10 cellular contexts compared by ENCODE assay signal in the genomic region with DNA sequence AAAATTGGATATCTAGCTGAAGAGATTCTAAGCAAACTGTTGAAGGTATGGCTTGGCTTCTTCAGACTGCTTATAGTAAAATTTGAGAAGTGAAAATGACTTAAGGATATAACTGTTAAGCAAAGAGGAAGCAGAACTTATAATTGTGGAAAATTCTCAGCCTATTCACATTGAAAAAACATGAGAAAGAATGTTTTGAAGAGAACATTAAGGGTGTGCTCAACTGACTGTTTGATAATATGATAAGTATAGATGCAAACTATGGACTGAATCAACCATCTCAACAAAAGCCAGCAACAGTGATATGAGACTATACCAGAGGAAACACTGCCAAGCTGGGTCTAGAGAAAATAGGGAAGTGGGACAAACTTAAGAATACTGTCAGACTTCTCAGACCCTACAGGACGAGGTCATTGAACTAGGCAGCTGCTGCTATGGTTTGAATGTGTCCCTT.
DNase-seq lines count a peak whose midpoint lies in the region; ATAC-seq and TF ChIP-seq lines count a peak whose summit lies in the region.
"Had no signal": no experiment of that assay in that cellular context is flagged by ENCODE, and none has a peak within 500 bp of the region (broad histone marks: within the 10 kb centered on the region; RNA-seq: fewer than 3 reads in every experiment).

No MANE protein-coding gene starts in this region.

- DNase-seq in NB4 (ENCODE audit: low read depth) (peak; percentile 72), HEK293T (ENCODE audit: extremely low spot score) (no peak), NCI-H82 (lab: John Stamatoyannopoulos, UW) (no peak), NCI-H510A treated with DMSO at 0.1 percent for 48 hours (lab: John Stamatoyannopoulos, UW) (no peak), NCI-H1092 treated with DMSO at 0.1 percent for 48 hours (lab: John Stamatoyannopoulos, UW) (no peak)
- DNase-seq: SHP77 had no signal

- peaks cover 13% of the 10 kb centered on the region for H3K27me3 Mint-ChIP-seq in stimulated activated memory B cell treated with anti-CD40 and anti-IgM and Interleukin-4, amounts not matched to agents 10 μg/mL and 1 μg/mL and 100 μg/mL, for 72 hours

- TF ChIP-seq POLR2A in NB4 (IDR thresholded peaks at IDR 0.05; ENCODE audit: extremely low read depth, insufficient read length): no peak

- peaks cover 4% of the 10 kb centered on the region for H3K9me3 Mint-ChIP-seq in stimulated activated memory B cell treated with anti-CD40 and anti-IgM and Interleukin-4, amounts not matched to agents 10 μg/mL and 1 μg/mL and 100 μg/mL, for 72 hours

- CTCF ChIA-PET in HEK293T (lab: Yijun Ruan, JAX): no interaction called here

- POLR2A ChIA-PET in HEK293T (lab: Yijun Ruan, JAX): no interaction called here

- no peak for TF ChIP-seq CTCF in NB4 (IDR thresholded peaks at IDR 0.05; ENCODE audit: low read depth, low read length)

- H3K4me3 Mint-ChIP-seq in stimulated activated memory B cell treated with anti-CD40 and anti-IgM and Interleukin-4, amounts not matched to agents 10 μg/mL and 1 μg/mL and 100 μg/mL, for 72 hours: no peak overlapping the region

- H3K4me3 ChIP-seq in NB4 (ENCODE audit: low read depth, low read length): no peak overlapping the region

- H3K36me3 Mint-ChIP-seq in stimulated activated memory B cell treated with anti-CD40 and anti-IgM and Interleukin-4, amounts not matched to agents 10 μg/mL and 1 μg/mL and 100 μg/mL, for 72 hours: peaks cover 6% of the 10 kb centered on the region

- peak overlapping the region; percentile 30 for H3K27ac Mint-ChIP-seq in stimulated activated memory B cell treated with anti-CD40 and anti-IgM and Interleukin-4, amounts not matched to agents 10 μg/mL and 1 μg/mL and 100 μg/mL, for 72 hours
- H3K27ac Mint-ChIP-seq: activated naive CD4-positive, alpha-beta T cell treated with anti-CD3 and anti-CD28 coated beads, Interleukin-2, amount 50 U/mL, for 72 hours had no signal

- ATAC-seq in GM19395 (IDR thresholded peaks at IDR 0.05; ENCODE audit: unreplicated experiment) (peak; percentile 92), HG02973 (IDR thresholded peaks at IDR 0.05; ENCODE audit: unreplicated experiment) (peak; percentile 78)
- ATAC-seq in stimulated activated memory B cell treated with anti-CD40 and anti-IgM and Interleukin-4, amounts not matched to agents 10 μg/mL and 1 μg/mL and 100 μg/mL, for 72 hours: peak; percentile 90
- ATAC-seq: activated naive CD4-positive, alpha-beta T cell treated with anti-CD3 and anti-CD28 coated beads, Interleukin-2, amount 50 U/mL, for 72 hours had no signal

- peaks cover 47% of the 10 kb centered on the region for H3K4me1 Mint-ChIP-seq in stimulated activated memory B cell treated with anti-CD40 and anti-IgM and Interleukin-4, amounts not matched to agents 10 μg/mL and 1 μg/mL and 100 μg/mL, for 72 hours

TF ChIP-seq in HEK293T, 16 proteins besides CTCF, POLR2A, EP300 and RAD21:
- TF ChIP-seq SP1 (IDR thresholded peaks at IDR 0.05) (no peak), ZNF384 (IDR thresholded peaks at IDR 0.05) (no peak), TARDBP (IDR thresholded peaks at IDR 0.05) (no peak), ELF4 (IDR thresholded peaks at IDR 0.05) (no peak), FOXK2 (IDR thresholded peaks at IDR 0.05) (no peak), SUZ12 (IDR thresholded peaks at IDR 0.05) (no peak), BHLHE40 (IDR thresholded peaks at IDR 0.05; ENCODE audit: borderline replicate concordance) (no peak), HDGF (IDR thresholded peaks at IDR 0.05; ENCODE audit: borderline replicate concordance) (no peak), CTBP1 (IDR thresholded peaks at IDR 0.05; ENCODE audit: borderline replicate concordance) (no peak), FOXA1 (IDR thresholded peaks at IDR 0.05) (no peak), ARNT (IDR thresholded peaks at IDR 0.05) (no peak), FOXM1 (IDR thresholded peaks at IDR 0.05; ENCODE audit: borderline replicate concordance) (no peak), NFRKB (IDR thresholded peaks at IDR 0.05) (no peak), L3MBTL2 (conservative IDR thresholded peaks at IDR 0.05) (no peak), LEF1 (IDR thresholded peaks at IDR 0.05; ENCODE audit: borderline replicate concordance) (no peak)
- TF ChIP-seq, protein P1, sequence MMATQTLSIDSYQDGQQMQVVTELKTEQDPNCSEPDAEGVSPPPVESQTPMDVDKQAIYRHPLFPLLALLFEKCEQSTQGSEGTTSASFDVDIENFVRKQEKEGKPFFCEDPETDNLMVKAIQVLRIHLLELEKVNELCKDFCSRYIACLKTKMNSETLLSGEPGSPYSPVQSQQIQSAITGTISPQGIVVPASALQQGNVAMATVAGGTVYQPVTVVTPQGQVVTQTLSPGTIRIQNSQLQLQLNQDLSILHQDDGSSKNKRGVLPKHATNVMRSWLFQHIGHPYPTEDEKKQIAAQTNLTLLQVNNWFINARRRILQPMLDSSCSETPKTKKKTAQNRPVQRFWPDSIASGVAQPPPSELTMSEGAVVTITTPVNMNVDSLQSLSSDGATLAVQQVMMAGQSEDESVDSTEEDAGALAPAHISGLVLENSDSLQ (IDR thresholded peaks at IDR 0.05): no peak
